1 cellular context compared by ENCODE assay signal in genomic region chr1:244461254-244462071, GRCh38.
TF ChIP-seq lines count a peak whose summit lies in the region.

Gene CATSPERE (plus strand): TSS chr1:244461273. CDS start chr1:244461430, 157 bp downstream.

TF ChIP-seq in A549, 52 proteins besides CTCF, POLR2A, EP300 and RAD21 (continued from another document):
- TF ChIP-seq HES2 (IDR thresholded peaks at IDR 0.05) (no peak), BCL3 (IDR thresholded peaks at IDR 0.05) (peak; percentile 85), E2F6 (IDR thresholded peaks at IDR 0.05; ENCODE audit: borderline replicate concordance, low read depth) (peak; percentile 92), BHLHE40 (IDR thresholded peaks at IDR 0.05; ENCODE audit: low read depth, low read length) (no peak), PBX3 (IDR thresholded peaks at IDR 0.05) (no peak), CBX8 (IDR thresholded peaks at IDR 0.05) (no peak), CHD2 (IDR thresholded peaks at IDR 0.05; ENCODE audit: low read length, partially characterized antibody) (peak; percentile 66), POLR2AphosphoS2 (conservative IDR thresholded peaks at IDR 0.05; ENCODE audit: low read length) (no peak), ATOH8 (CRISPR knock-in tag; IDR thresholded peaks at IDR 0.05; ENCODE audit: low read depth) (no peak), REST (IDR thresholded peaks at IDR 0.05) (peak; percentile 63), HEYL (CRISPR knock-in tag; IDR thresholded peaks at IDR 0.05) (no peak), FOSL2 (IDR thresholded peaks at IDR 0.05) (no peak), FOSL2 (CRISPR knock-in tag; IDR thresholded peaks at IDR 0.05) (no peak)
